29 cellular contexts compared by ENCODE assay signal in the genomic region with DNA sequence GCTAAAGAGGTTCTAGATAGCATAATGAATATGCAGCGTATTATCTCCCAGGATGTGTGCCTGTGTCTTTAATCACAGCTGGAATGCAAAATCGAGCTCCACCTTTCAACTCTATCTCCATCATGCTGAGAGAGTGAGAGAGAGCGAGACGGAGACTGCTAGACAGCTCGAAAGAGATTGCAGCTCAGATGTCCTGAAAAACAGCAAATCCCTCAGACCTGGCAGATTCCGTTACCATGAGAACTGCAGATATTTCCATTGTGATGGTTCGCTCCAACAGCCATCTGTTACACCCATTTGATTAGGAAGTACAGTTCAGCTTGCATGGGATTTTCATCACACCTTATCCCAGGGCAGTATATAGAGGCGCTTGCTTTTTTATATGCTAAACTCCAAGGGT.
DNase-seq lines count a peak whose midpoint lies in the region; ATAC-seq and TF ChIP-seq lines count a peak whose summit lies in the region.
"Had no signal": no experiment of that assay in that cellular context is flagged by ENCODE, and none has a peak within 500 bp of the region (broad histone marks: within the 10 kb centered on the region; RNA-seq: fewer than 3 reads in every experiment).

No MANE protein-coding gene starts in this region.

- no peaks in the 10 kb centered on the region for H3K27me3 ChIP-seq in dorsolateral prefrontal cortex
- H3K27me3 ChIP-seq: adrenal gland, body of pancreas, transverse colon had no signal

- H3K27ac ChIP-seq in dorsolateral prefrontal cortex: peak overlapping the region in 15 of 59 donors; percentile 2 to 92 (median 29)
- H3K27ac ChIP-seq: adrenal gland, body of pancreas, epithelial cell of prostate, PC-9, transverse colon had no signal

- intact Hi-C loops in dorsolateral prefrontal cortex (cut with DNase I): no loop called here

- H3K4me1 Mint-ChIP-seq in nephron: peaks cover 76% of the 10 kb centered on the region
- H3K4me1 Mint-ChIP-seq: activated naive CD4-positive, alpha-beta T cell treated with anti-CD3 and anti-CD28 coated beads, Interleukin-2, amount 10 ng/mL, durations not matched to agents 7 days and 5 days; B cell; memory B cell; stimulated activated effector memory CD8-positive, alpha-beta T cell treated with anti-CD3 and anti-CD28 coated beads, Interleukin-12 subunit alpha, Interleukin-12 subunit beta, amount 100 ng/mL, for 72 hours; T-helper 17 cell had no signal

- H3K4me3 Mint-ChIP-seq in nephron: peak overlapping the region in 1 of 3 experiments; percentile 26
- H3K4me3 Mint-ChIP-seq: activated CD8-positive, alpha-beta T cell treated with anti-CD3 and anti-CD28 coated beads, Interleukin-2, amount 10 ng/mL, durations not matched to agents 7 days and 5 days; activated naive CD4-positive, alpha-beta T cell treated with anti-CD3 and anti-CD28 coated beads, Interleukin-2, amount 10 ng/mL, durations not matched to agents 7 days and 5 days; B cell; memory B cell; stimulated activated effector memory CD8-positive, alpha-beta T cell treated with anti-CD3 and anti-CD28 coated beads, Interleukin-12 subunit alpha, Interleukin-12 subunit beta, amount 100 ng/mL, for 72 hours; T-helper 17 cell had no signal

- TF ChIP-seq CTCF in dorsolateral prefrontal cortex (IDR thresholded peaks at IDR 0.05 in 54 of 56, conservative IDR thresholded peaks at IDR 0.05 in 2 of 56; ENCODE audit: low read depth in 1 of 56, partially characterized antibody in 56 of 56) (no peak), nephron (IDR thresholded peaks at IDR 0.05; ENCODE audit: unreplicated experiment in 3 of 3) (no peak)

- H3K27ac Mint-ChIP-seq in nephron: peak overlapping the region; percentile 61 to 87 (median 69)
- H3K27ac Mint-ChIP-seq: activated CD8-positive, alpha-beta T cell treated with anti-CD3 and anti-CD28 coated beads, Interleukin-2, amount 10 ng/mL, durations not matched to agents 7 days and 5 days; activated naive CD4-positive, alpha-beta T cell treated with anti-CD3 and anti-CD28 coated beads, Interleukin-2, amount 10 ng/mL, durations not matched to agents 7 days and 5 days; B cell; memory B cell; stimulated activated effector memory CD8-positive, alpha-beta T cell treated with anti-CD3 and anti-CD28 coated beads, Interleukin-12 subunit alpha, Interleukin-12 subunit beta, amount 100 ng/mL, for 72 hours; T-helper 17 cell had no signal

- no peaks in the 10 kb centered on the region for H3K9me3 Mint-ChIP-seq in nephron
- H3K9me3 Mint-ChIP-seq: activated naive CD4-positive, alpha-beta T cell treated with anti-CD3 and anti-CD28 coated beads, Interleukin-2, amount 10 ng/mL, durations not matched to agents 7 days and 5 days; memory B cell had no signal

- DNase-seq in DMS 273 (lab: John Stamatoyannopoulos, UW; ENCODE audit: unreplicated experiment) (peak; percentile 81), NCI-H2171 treated with DMSO at 0.1 percent for 48 hours (lab: John Stamatoyannopoulos, UW) (peak; percentile 87), dorsolateral prefrontal cortex (peak in 1 of 10 donors; percentile 23), NCI-H510A treated with DMSO at 0.1 percent for 48 hours (lab: John Stamatoyannopoulos, UW) (no peak), putamen (ENCODE audit: low spot score) (no peak)
- DNase-seq: activated CD8-positive, alpha-beta T cell treated with anti-CD3 and anti-CD28 coated beads, Interleukin-2, amount 10 ng/mL, durations not matched to agents 7 days and 5 days; activated naive CD4-positive, alpha-beta T cell treated with anti-CD3 and anti-CD28 coated beads, Interleukin-2, amount 10 ng/mL, durations not matched to agents 7 days and 5 days; adrenal gland; body of pancreas; effector CD8-positive, alpha-beta T cell; Kasumi-1; MV-4-11; NCI-H1436 treated with DMSO at 0.1 percent for 48 hours; NCI-H526 treated with DMSO at 0.1 percent for 48 hours; occipital lobe; PC-9; stimulated activated CD4-positive, alpha-beta T cell treated with anti-CD3 and anti-CD28 coated beads, Interleukin-15, amount 100 ng/mL, for 24 hours; stimulated activated CD4-positive, alpha-beta T cell treated with anti-CD3 and anti-CD28 coated beads, Interleukin-4, amount 100 ng/mL, for 4 hours; T-helper 17 cell; transverse colon had no signal

- no peaks in the 10 kb centered on the region for H3K36me3 Mint-ChIP-seq in nephron (ENCODE audit: low read depth)
- H3K36me3 Mint-ChIP-seq: activated naive CD4-positive, alpha-beta T cell treated with anti-CD3 and anti-CD28 coated beads, Interleukin-2, amount 10 ng/mL, durations not matched to agents 7 days and 5 days; memory B cell; stimulated activated effector memory CD8-positive, alpha-beta T cell treated with anti-CD3 and anti-CD28 coated beads, Interleukin-12 subunit alpha, Interleukin-12 subunit beta, amount 100 ng/mL, for 72 hours had no signal

- peaks cover 8% of the 10 kb centered on the region for H3K27me3 Mint-ChIP-seq in nephron (ENCODE audit: low read depth)
- H3K27me3 Mint-ChIP-seq: activated naive CD4-positive, alpha-beta T cell treated with anti-CD3 and anti-CD28 coated beads, Interleukin-2, amount 10 ng/mL, durations not matched to agents 7 days and 5 days; T-helper 17 cell had no signal

- peak overlapping the region in 36 of 59 donors; percentile 7 to 53 (median 29) for H3K4me3 ChIP-seq in dorsolateral prefrontal cortex
- H3K4me3 ChIP-seq: adrenal gland, body of pancreas, PC-9, transverse colon had no signal

- no peak for ATAC-seq in HG03439 (IDR thresholded peaks at IDR 0.05; ENCODE audit: unreplicated experiment)
- ATAC-seq in esophagus mucosa: no peak
- ATAC-seq: activated CD8-positive, alpha-beta T cell treated with anti-CD3 and anti-CD28 coated beads, Interleukin-2, amount 10 ng/mL, durations not matched to agents 7 days and 5 days; body of pancreas; HCT116; left lobe of liver; stimulated activated effector memory CD8-positive, alpha-beta T cell treated with anti-CD3 and anti-CD28 coated beads, Interleukin-12 subunit alpha, Interleukin-12 subunit beta, amount 100 ng/mL, for 72 hours; T-helper 17 cell had no signal

Comparison
In these comparisons a context has a peak if more than half of its experiments do, and no peak if none do; other contexts are left out.
1. DNase-seq: peak in DMS 273 (single experiment) and NCI-H2171 treated with DMSO at 0.1 percent for 48 hours (single experiment); none in NCI-H510A treated with DMSO at 0.1 percent for 48 hours (single experiment) and putamen (single experiment).